ENCODE assay signal across 11 cellular contexts in the genomic region with DNA sequence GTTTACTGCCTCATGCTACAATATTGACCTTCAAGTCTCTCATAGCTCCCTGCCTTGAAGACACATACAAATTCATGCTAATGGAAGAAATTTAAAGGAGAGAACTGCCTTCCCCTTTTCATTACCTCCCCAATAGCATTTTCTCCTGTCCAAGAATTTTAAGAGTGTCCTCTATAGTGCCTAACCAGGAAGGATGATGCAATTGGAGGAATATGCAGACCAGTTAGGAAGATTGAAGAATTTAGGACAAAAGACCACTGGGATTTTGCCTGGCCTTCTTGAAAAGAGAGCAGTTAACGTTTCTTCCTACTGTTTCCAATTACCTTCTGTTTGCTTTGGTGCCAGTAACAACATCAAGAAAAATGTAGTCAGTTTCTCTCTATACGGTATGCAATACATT.
DNase-seq lines count a peak whose midpoint lies in the region; ATAC-seq and TF ChIP-seq lines count a peak whose summit lies in the region.
"Had no signal": no experiment of that assay in that cellular context is flagged by ENCODE, and none has a peak within 500 bp of the region (broad histone marks: within the 10 kb centered on the region; RNA-seq: fewer than 3 reads in every experiment).

No MANE protein-coding gene starts in this region.

- H2AFZ ChIP-seq in Loucy (ENCODE audit: low read length) = no peak overlapping the region; the same call in 1 of the 2 replicates
- H2AFZ ChIP-seq in osteoblast (ENCODE audit: low read length) = peak overlapping the region; percentile 30

- H3K4me1 ChIP-seq in Loucy (ENCODE audit: insufficient read depth, low read length, poor library complexity, severe bottlenecking) = peaks cover 76% of the 10 kb centered on the region
- H3K4me1 ChIP-seq in osteoblast (ENCODE audit: insufficient read depth, low read length) = peaks cover 42% of the 10 kb centered on the region

- in situ Hi-C loops in Caki2 (cut with HindIII; ENCODE audit: low pct_unique_long_range_greater_than_20kb, low sequenced_read_pairs) = no loop called here

- H3K4me3 ChIP-seq in Loucy (ENCODE audit: low read length, poor library complexity, severe bottlenecking) (peak overlapping the region; percentile 77), osteoblast (ENCODE audit: insufficient read depth, low read length) (peak overlapping the region; percentile 51)

- H3K27me3 ChIP-seq in Loucy (ENCODE audit: insufficient read depth, low read length, poor library complexity, severe bottlenecking) (no peaks in the 10 kb centered on the region), osteoblast (ENCODE audit: insufficient read depth, low read length) (no peaks in the 10 kb centered on the region)

- peaks cover 72% of the 10 kb centered on the region for H3K79me2 ChIP-seq in Loucy (ENCODE audit: insufficient read depth, low read length)
- H3K79me2 ChIP-seq in osteoblast (ENCODE audit: insufficient read depth, low read length) = peaks cover 42% of the 10 kb centered on the region

- H3K27ac ChIP-seq in osteoblast (ENCODE audit: low read depth, low read length) = peak overlapping the region; percentile 91
- H3K27ac ChIP-seq: RWPE1 had no signal

- H4K20me1 ChIP-seq in Loucy (ENCODE audit: insufficient read depth, low read length, poor library complexity, severe bottlenecking) = peaks cover 5% of the 10 kb centered on the region
- no peaks in the 10 kb centered on the region for H4K20me1 ChIP-seq in osteoblast (ENCODE audit: insufficient read depth, low read length)

- H3K9me3 ChIP-seq in Loucy (ENCODE audit: insufficient read depth, low read depth, low read length) (no peaks in the 10 kb centered on the region), osteoblast (ENCODE audit: low read depth, low read length) (no peaks in the 10 kb centered on the region)

- peak overlapping the region; percentile 92 for H3K4me2 ChIP-seq in Loucy (ENCODE audit: low read depth, low read length, poor library complexity, severe bottlenecking)
- H3K4me2 ChIP-seq in osteoblast (ENCODE audit: insufficient read depth, low read length) = peak overlapping the region; percentile 83

- peaks cover 12% of the 10 kb centered on the region for H3F3A ChIP-seq in Loucy (ENCODE audit: low read depth)

- H3K36me3 ChIP-seq in Loucy (ENCODE audit: insufficient read depth, low read length) (no peaks in the 10 kb centered on the region), osteoblast (ENCODE audit: insufficient read depth, low read length) (no peaks in the 10 kb centered on the region)

- no peak for ATAC-seq in HG03159 (IDR thresholded peaks at IDR 0.05; ENCODE audit: unreplicated experiment)
- no peak for ATAC-seq in HG03521 (IDR thresholded peaks at IDR 0.05; ENCODE audit: unreplicated experiment)
- ATAC-seq: stimulated activated memory B cell treated with anti-CD40 and anti-IgM and Interleukin-4, amounts not matched to agents 10 μg/mL and 1 μg/mL and 100 μg/mL, for 72 hours had no signal

- peak overlapping the region; percentile 78 for H3K9ac ChIP-seq in Loucy (ENCODE audit: low read depth, low read length, poor library complexity, severe bottlenecking)

- DNase-seq in Caki2 (ENCODE audit: low read depth) = peak; percentile 67
- DNase-seq in dedifferentiated amniotic fluid mesenchymal stem cell (ENCODE audit: extremely low spot score) = peak; percentile 57
- no peak for DNase-seq in osteoblast (ENCODE audit: insufficient read length, low spot score, missing footprints)
- no peak for DNase-seq in SW480 (ENCODE audit: low spot score)
- no peak for DNase-seq in NCI-H82 treated with DMSO at 0.1 percent for 48 hours (lab: John Stamatoyannopoulos, UW; ENCODE audit: unreplicated experiment)
- DNase-seq: activated CD4-positive, alpha-beta T cell treated with anti-CD3 and anti-CD28 coated beads, Interleukin-2, amount 50 U/mL, for 1 hour had no signal

- TF ChIP-seq CTCF in Loucy (conservative IDR thresholded peaks at IDR 0.05; ENCODE audit: low read length) (no peak), osteoblast (IDR thresholded peaks at IDR 0.05; ENCODE audit: extremely low read depth, low read depth, low read length) (no peak)

- no peaks in the 10 kb centered on the region for H3K9me2 ChIP-seq in Loucy (replicated peaks; ENCODE audit: low read depth, low read length)

Comparison
In these comparisons a context has a peak if more than half of its experiments do, and no peak if none do; other contexts are left out.
1. DNase-seq: peak in Caki2 (single experiment) and dedifferentiated amniotic fluid mesenchymal stem cell (single experiment); none in osteoblast (single experiment), SW480 (single experiment) and NCI-H82 treated with DMSO at 0.1 percent for 48 hours (single experiment).